ENCODE assay signal across 23 cellular contexts in genomic region chr1:30450148-30450817, GRCh38.
"Had no signal": no experiment of that assay in that cellular context is flagged by ENCODE, and none has a peak within 500 bp of the region (broad histone marks: within the 10 kb centered on the region; RNA-seq: fewer than 3 reads in every experiment).

No MANE protein-coding gene starts in this region.

- H3K9me3 ChIP-seq: left lung, transverse colon had no signal

- H3K4me1 Mint-ChIP-seq: endodermal cell, nephron, T-cell had no signal

- H3K9me3 Mint-ChIP-seq: T-cell had no signal

- H3K4me1 ChIP-seq: left lung, transverse colon had no signal

- H3K27me3 Mint-ChIP-seq: stimulated activated naive CD8-positive, alpha-beta T cell treated with anti-CD3 and anti-CD28 coated beads, Interleukin-15, Interleukin-2, amounts not matched to agents 100 ng/mL and 50 ng/mL, for 24 hours had no signal

- H3K27me3 ChIP-seq: cardiac muscle cell, transverse colon had no signal

- DNase-seq: activated CD4-positive, alpha-beta T cell treated with anti-CD3 and anti-CD28 coated beads for 48 hours; activated CD4-positive, CD25-positive, alpha-beta regulatory T cell; activated CD8-positive, alpha-beta memory T cell treated with anti-CD3 and anti-CD28 coated beads, Interleukin-2, amount 50 U/mL, for 4 hours; activated T-cell treated with anti-CD3 and anti-CD28 coated beads, Interleukin-2, amount 50 U/mL, for 72 hours; amniotic stem cell; foreskin melanocyte; glutamatergic neuron; hypothalamus; left lung; midbrain; occipital lobe; T-helper 9 cell; transverse colon had no signal

- ATAC-seq: activated CD8-positive, alpha-beta T cell treated with anti-CD3 and anti-CD28 coated beads, Interleukin-2, amount 10 ng/mL, durations not matched to agents 7 days and 5 days; activated T-cell treated with anti-CD3 and anti-CD28 coated beads, Interleukin-2, amount 50 U/mL, for 72 hours; left lung; T-cell had no signal

- H3K36me3 Mint-ChIP-seq: activated naive CD8-positive, alpha-beta T cell; T-cell had no signal

- H3K4me3 Mint-ChIP-seq: activated CD8-positive, alpha-beta T cell treated with anti-CD3 and anti-CD28 coated beads, Interleukin-2, amount 10 ng/mL, durations not matched to agents 7 days and 5 days; activated naive CD8-positive, alpha-beta T cell; activated T-cell treated with anti-CD3 and anti-CD28 coated beads, Interleukin-2, amount 50 U/mL, for 72 hours; endodermal cell; nephron; stimulated activated naive CD8-positive, alpha-beta T cell treated with anti-CD3 and anti-CD28 coated beads, Interleukin-15, Interleukin-2, amounts not matched to agents 100 ng/mL and 50 ng/mL, for 24 hours; T-cell had no signal

- H3K36me3 ChIP-seq: cardiac muscle cell, left lung, transverse colon had no signal

- H3K4me3 ChIP-seq: cardiac muscle cell, left lung, SK-N-MC, transverse colon had no signal

- H3K27ac ChIP-seq: cardiac muscle cell, epithelial cell of prostate, left lung, SK-N-MC, transverse colon had no signal

- H3K27ac Mint-ChIP-seq: activated CD8-positive, alpha-beta T cell treated with anti-CD3 and anti-CD28 coated beads, Interleukin-2, amount 10 ng/mL, durations not matched to agents 7 days and 5 days; activated naive CD8-positive, alpha-beta T cell; activated T-cell treated with anti-CD3 and anti-CD28 coated beads, Interleukin-2, amount 50 U/mL, for 72 hours; endodermal cell; nephron; stimulated activated naive CD8-positive, alpha-beta T cell treated with anti-CD3 and anti-CD28 coated beads, Interleukin-15, Interleukin-2, amounts not matched to agents 100 ng/mL and 50 ng/mL, for 24 hours; T-cell had no signal

- FAIRE-seq: kidney had no signal
